In genomic region chr11:82872377-82873150, GRCh38 we compare ENCODE assay signal across 17 cellular contexts.
"Had no signal": no experiment of that assay in that cellular context is flagged by ENCODE, and none has a peak within 500 bp of the region (broad histone marks: within the 10 kb centered on the region; RNA-seq: fewer than 3 reads in every experiment).

No MANE protein-coding gene starts in this region.

- H3K27ac ChIP-seq: brain microvascular endothelial cell, ovary, tibial artery, vagina had no signal

- FAIRE-seq: frontal cortex had no signal

- H3K4me3 ChIP-seq: ovary, tibial artery, vagina had no signal

- ATAC-seq: activated CD4-positive, CD25-positive, alpha-beta regulatory T cell treated with anti-CD3 and anti-CD28 coated beads, Interleukin-2, amount 50 U/mL, for 24 hours; stimulated activated memory B cell treated with anti-CD40 and anti-IgM and Interleukin-4, amounts not matched to agents 10 μg/mL and 1 μg/mL and 100 μg/mL, for 72 hours had no signal

- DNase-seq: activated CD4-positive, alpha-beta T cell treated with anti-CD3 and anti-CD28 coated beads, Interleukin-2, amount 50 U/mL, for 1 hour; activated CD8-positive, alpha-beta memory T cell treated with anti-CD3 and anti-CD28 coated beads for 24 hours; activated effector memory CD4-positive, alpha-beta T cell treated with Interleukin-2 at 50 U/mL for 16 hours; brain microvascular endothelial cell; cerebellar nuclear complex; effector memory CD4-positive, alpha-beta T cell; immature natural killer cell; ovary; SW 1271; tibial artery had no signal

- H3K9me3 Mint-ChIP-seq: activated naive CD4-positive, alpha-beta T cell treated with anti-CD3 and anti-CD28 coated beads, Interleukin-2, amount 50 U/mL, for 24 hours; immature natural killer cell had no signal

- H3K27ac Mint-ChIP-seq: stimulated activated memory B cell treated with anti-CD40 and anti-IgM and Interleukin-4, amounts not matched to agents 10 μg/mL and 1 μg/mL and 100 μg/mL, for 72 hours; T-helper 2 cell treated with Interferon-gamma antibody and Interleukin-4, amounts not matched to agents 5 μg/mL and 100 μg/mL, for 36 hours had no signal

- H3K27me3 Mint-ChIP-seq: activated naive CD4-positive, alpha-beta T cell treated with anti-CD3 and anti-CD28 coated beads, Interleukin-2, amount 50 U/mL, for 24 hours; stimulated activated memory B cell treated with anti-CD40 and anti-IgM and Interleukin-4, amounts not matched to agents 10 μg/mL and 1 μg/mL and 100 μg/mL, for 72 hours had no signal

- H3K4me3 Mint-ChIP-seq: activated naive CD4-positive, alpha-beta T cell treated with anti-CD3 and anti-CD28 coated beads, Interleukin-2, amount 50 U/mL, for 24 hours; immature natural killer cell; neural crest cell; stimulated activated memory B cell treated with anti-CD40 and anti-IgM and Interleukin-4, amounts not matched to agents 10 μg/mL and 1 μg/mL and 100 μg/mL, for 72 hours; T-helper 2 cell treated with Interferon-gamma antibody and Interleukin-4, amounts not matched to agents 5 μg/mL and 100 μg/mL, for 36 hours had no signal

- H3K36me3 ChIP-seq: brain microvascular endothelial cell, ovary, tibial artery, vagina had no signal

- H3K9me3 ChIP-seq: ovary, tibial artery, vagina had no signal

- H3K27me3 ChIP-seq: brain microvascular endothelial cell, ovary, tibial artery, vagina had no signal
